8 cellular contexts compared by ENCODE assay signal in genomic region chr6:28281288-28282064, GRCh38. TPM values are rescaled to one million over a fixed set of nuclear protein-coding genes. Genes with fewer than 3 reads are reported as not detected.
DNase-seq lines count a peak whose midpoint lies in the region; ATAC-seq and TF ChIP-seq lines count a peak whose summit lies in the region.

Gene PGBD1 (plus strand): TSS chr6:28281572. CDS start chr6:28283814, 2,242 bp downstream.

- TF ChIP-seq CTCF in MM.1S (IDR thresholded peaks at IDR 0.05; ENCODE audit: low read length) = no peak
- TF ChIP-seq CTCF in ovary (IDR thresholded peaks at IDR 0.05) = no peak
- no peak for TF ChIP-seq CTCF in upper lobe of right lung (IDR thresholded peaks at IDR 0.05)

- H3K27me3 ChIP-seq in H7 (ENCODE audit: control insufficient read depth, insufficient read depth, low read length) = no peaks in the 10 kb centered on the region; the same call in 1 of the 2 replicates
- no peaks in the 10 kb centered on the region for H3K27me3 ChIP-seq in MM.1S (replicated peaks; ENCODE audit: insufficient read depth, low read length)
- no peaks in the 10 kb centered on the region for H3K27me3 ChIP-seq in SJSA1 (replicated peaks)
- no peaks in the 10 kb centered on the region for H3K27me3 ChIP-seq in ovary
- no peaks in the 10 kb centered on the region for H3K27me3 ChIP-seq in upper lobe of right lung

- H3K4me1 ChIP-seq in MM.1S (ENCODE audit: low read length) (no peaks in the 10 kb centered on the region), SJSA1 (replicated peaks) (peaks cover 8% of the 10 kb centered on the region; the same call in 1 of the 2 replicates), ovary (ENCODE audit: insufficient read depth) (peaks cover 3% of the 10 kb centered on the region), upper lobe of right lung (peaks cover 5% of the 10 kb centered on the region)

- H4K20me1 ChIP-seq in MM.1S (ENCODE audit: insufficient read depth, low read length) = no peaks in the 10 kb centered on the region

- no peak for TF ChIP-seq EP300 in ovary (IDR thresholded peaks at IDR 0.05)

- peak within 1 kb of the TSS; percentile 31; the same call in 1 of the 2 replicates for H3K9ac ChIP-seq in MM.1S (ENCODE audit: low read length)

- H3K4me3 ChIP-seq in H7 (ENCODE audit: insufficient read depth, low read depth, low read length) (peak within 1 kb of the TSS; percentile 75), MM.1S (ENCODE audit: low read length) (peak within 1 kb of the TSS; percentile 64), SJSA1 (peak within 1 kb of the TSS; percentile 50), ovary (peak within 1 kb of the TSS; percentile 44), upper lobe of right lung (peak within 1 kb of the TSS; percentile 69)

- TF ChIP-seq POLR2A in ovary (IDR thresholded peaks at IDR 0.05) = no peak

- H3K9me2 ChIP-seq in MM.1S (replicated peaks; ENCODE audit: insufficient read depth, low read length) = no peaks in the 10 kb centered on the region

- H3K27ac ChIP-seq in MM.1S (ENCODE audit: low read length) (no peak within 1 kb of the TSS), SJSA1 (no peak within 1 kb of the TSS), ovary (no peak within 1 kb of the TSS), upper lobe of right lung (peak within 1 kb of the TSS; percentile 51)

- H3K9me3 ChIP-seq in MM.1S (replicated peaks; ENCODE audit: insufficient read depth, low read length) = no peaks in the 10 kb centered on the region
- H3K9me3 ChIP-seq in SJSA1 (replicated peaks) = peaks cover 7% of the 10 kb centered on the region; the same call in 1 of the 2 replicates
- H3K9me3 ChIP-seq in ovary = peaks cover 0 to 9% of the 10 kb centered on the region in 2 donors
- no peaks in the 10 kb centered on the region for H3K9me3 ChIP-seq in upper lobe of right lung

- WGBS in ovary, 3 donors = 1% methylated on average over 42 to 50 of the region's 50 CpGs

- DNase-seq in GM03348 (ENCODE audit: low spot score) = peak; percentile 93
- DNase-seq in H7 = peak; percentile 91
- peak; percentile 64 for DNase-seq in MM.1S
- peak; percentile 66 to 86 for DNase-seq in SJSA1 (ENCODE audit: low read depth in 1 of 2, low spot score in 2 of 2)
- DNase-seq in activated naive CD8-positive, alpha-beta T cell treated with anti-CD3 and anti-CD28 coated beads, Interleukin-2, amount 50 U/mL, for 16 hours (ENCODE audit: low read depth, low spot score) = peak; percentile 7
- peak; percentile 82 for DNase-seq in cardiac septum (ENCODE audit: low spot score)
- DNase-seq in ovary = peak; percentile 45 to 82 (median 56)
- peak; percentile 89 for DNase-seq in upper lobe of right lung

- no peaks in the 10 kb centered on the region for H3K79me2 ChIP-seq in MM.1S (ENCODE audit: low read length)

- H3K36me3 ChIP-seq in H7 (replicated peaks; ENCODE audit: control insufficient read depth, insufficient read depth, low read length) (peaks cover 6% of the 10 kb centered on the region), MM.1S (replicated peaks; ENCODE audit: insufficient read depth, low read length) (no peaks in the 10 kb centered on the region), SJSA1 (peaks cover 52% of the 10 kb centered on the region), ovary (no peaks in the 10 kb centered on the region), upper lobe of right lung (peaks cover 18% of the 10 kb centered on the region)

- H3F3A ChIP-seq in MM.1S (ENCODE audit: insufficient read depth, low read length) = no peaks in the 10 kb centered on the region

- intact Hi-C loops in cardiac septum (cut with DNase I) = loop anchor here (2.0 kb wide), 1 partner anchor 69 kb away; no protein-coding TSS in a partner anchor
- intact Hi-C loops in ovary (cut with DNase I) = loop anchor here in 1 of 4 donors (5.0 kb wide), 1 partner anchor 41 kb away; no protein-coding TSS in a partner anchor
- intact Hi-C loops in upper lobe of right lung (cut with DNase I) = no loop called here

- peak; percentile 98 for ATAC-seq in upper lobe of right lung

- peak within 1 kb of the TSS; percentile 72 for H3K4me2 ChIP-seq in MM.1S (ENCODE audit: low read depth, low read length)

- peak within 1 kb of the TSS; percentile 72 for H2AFZ ChIP-seq in MM.1S (ENCODE audit: low read length)

RNA-seq across cellular contexts. Expression of gene PGBD1, which starts in this region (rescaled TPM):
- total RNA-seq in H7 (2014; rRNA removed; shearing (Covaris generic)) = 6.3 and 6.8 TPM in 2 replicates
- total RNA-seq in SJSA1 (2014; rRNA removed; shearing (Covaris generic)) = 13.4 and 13.5 TPM in 2 replicates
- total RNA-seq in cardiac septum (3.8 TPM), ovary (1 to 10 TPM; 2.1 to 5.0 (median 3.5) TPM), upper lobe of right lung (3.1 TPM)
- 1 to 10 TPM; 1.8 to 3.5 TPM for polyA plus RNA-seq in ovary

Comparison
In these comparisons a context has a peak if more than half of its experiments do, and no peak if none do; other contexts are left out.
1. DNase-seq: peak in every context shown above with its lines; median percentile 93 in GM03348; 91 in H7; 89 in upper lobe of right lung; 82 in cardiac septum; 76 in SJSA1; 64 in MM.1S; 56 in ovary; 7 in activated naive CD8-positive, alpha-beta T cell treated with anti-CD3 and anti-CD28 coated beads, Interleukin-2, amount 50 U/mL, for 16 hours.